Comparison of ENCODE assay signal across 1 cellular context in genomic region chr6:108294787-108295625, GRCh38.
TF ChIP-seq lines count a peak whose summit lies in the region.

TSS of gene AFG1L (plus strand) at chr6:108295054. CDS start at chr6:108295080, 26 bp downstream.

TF ChIP-seq in K562, 482 proteins besides CTCF, POLR2A, EP300 and RAD21 (continued from another document and continues in another):
- TF ChIP-seq ZNF395 (CRISPR knock-in tag; IDR thresholded peaks at IDR 0.05) (peak; percentile 89; the same call in 1 of the 2 replicates), ATF4 (CRISPR knock-in tag; IDR thresholded peaks at IDR 0.05) (no peak), CHD1 (IDR thresholded peaks at IDR 0.05; ENCODE audit: low read length) (no peak), MEF2D (tag; conservative IDR thresholded peaks at IDR 0.05; ENCODE audit: low read depth) (no peak), ATF6 (CRISPR knock-in tag; IDR thresholded peaks at IDR 0.05) (no peak), ZC3H11A (IDR thresholded peaks at IDR 0.05; ENCODE audit: low read depth, low read length) (no peak), RBM25 (IDR thresholded peaks at IDR 0.05; ENCODE audit: low read depth, low read length, severe bottlenecking) (no peak), HMG20B (CRISPR knock-in tag; IDR thresholded peaks at IDR 0.05) (no peak), RFX1 (IDR thresholded peaks at IDR 0.05) (peak; percentile 90), BRF2 (IDR thresholded peaks at IDR 0.05; ENCODE audit: borderline replicate concordance, insufficient read depth, insufficient read length) (no peak), CHAMP1 (IDR thresholded peaks at IDR 0.05) (no peak), KAT7 (CRISPR knock-in tag; IDR thresholded peaks at IDR 0.05; ENCODE audit: borderline replicate concordance) (peak; percentile 97; the same call in 1 of the 2 replicates), U2AF1 (optimal IDR thresholded peaks at IDR 0.05; ENCODE audit: low read depth, low read length) (no peak), PHF20 (IDR thresholded peaks at IDR 0.05; ENCODE audit: partially characterized antibody) (peak; percentile 53), THRB (CRISPR knock-in tag; conservative IDR thresholded peaks at IDR 0.05) (no peak), ASH1L (IDR thresholded peaks at IDR 0.05; ENCODE audit: borderline replicate concordance, low read depth, partially characterized antibody) (no peak), DDX20 (tag; IDR thresholded peaks at IDR 0.05; ENCODE audit: low read depth) (no peak), MGA (IDR thresholded peaks at IDR 0.05) (no peak; the same call in 1 of the 2 replicates), CSDE1 (IDR thresholded peaks at IDR 0.05) (peak in 1 of 2 experiments; percentile 60; a peak in 2 of 4 replicates), POLR2G (IDR thresholded peaks at IDR 0.05; ENCODE audit: low read depth, low read length) (peak; percentile 88), AFF1 (IDR thresholded peaks at IDR 0.05; ENCODE audit: low read depth in 1 of 2, partially characterized antibody in 2 of 2) (peak in 1 of 2 experiments; percentile 89), SRSF7 (optimal IDR thresholded peaks at IDR 0.05; ENCODE audit: low read depth, low read length) (no peak), CREM (IDR thresholded peaks at IDR 0.05; ENCODE audit: low read depth) (peak; percentile 71), ELF1 (tag; IDR thresholded peaks at IDR 0.05) (peak; percentile 94), RNF2 (IDR thresholded peaks at IDR 0.05) (peak; percentile 81), POLR2B (IDR thresholded peaks at IDR 0.05; ENCODE audit: low read depth, partially characterized antibody) (peak; percentile 55), NR4A1 (CRISPR knock-in tag; IDR thresholded peaks at IDR 0.05) (no peak), NR4A1 (tag; IDR thresholded peaks at IDR 0.05) (peak; percentile 31; the same call in 1 of the 2 replicates)
